In the genomic region with DNA sequence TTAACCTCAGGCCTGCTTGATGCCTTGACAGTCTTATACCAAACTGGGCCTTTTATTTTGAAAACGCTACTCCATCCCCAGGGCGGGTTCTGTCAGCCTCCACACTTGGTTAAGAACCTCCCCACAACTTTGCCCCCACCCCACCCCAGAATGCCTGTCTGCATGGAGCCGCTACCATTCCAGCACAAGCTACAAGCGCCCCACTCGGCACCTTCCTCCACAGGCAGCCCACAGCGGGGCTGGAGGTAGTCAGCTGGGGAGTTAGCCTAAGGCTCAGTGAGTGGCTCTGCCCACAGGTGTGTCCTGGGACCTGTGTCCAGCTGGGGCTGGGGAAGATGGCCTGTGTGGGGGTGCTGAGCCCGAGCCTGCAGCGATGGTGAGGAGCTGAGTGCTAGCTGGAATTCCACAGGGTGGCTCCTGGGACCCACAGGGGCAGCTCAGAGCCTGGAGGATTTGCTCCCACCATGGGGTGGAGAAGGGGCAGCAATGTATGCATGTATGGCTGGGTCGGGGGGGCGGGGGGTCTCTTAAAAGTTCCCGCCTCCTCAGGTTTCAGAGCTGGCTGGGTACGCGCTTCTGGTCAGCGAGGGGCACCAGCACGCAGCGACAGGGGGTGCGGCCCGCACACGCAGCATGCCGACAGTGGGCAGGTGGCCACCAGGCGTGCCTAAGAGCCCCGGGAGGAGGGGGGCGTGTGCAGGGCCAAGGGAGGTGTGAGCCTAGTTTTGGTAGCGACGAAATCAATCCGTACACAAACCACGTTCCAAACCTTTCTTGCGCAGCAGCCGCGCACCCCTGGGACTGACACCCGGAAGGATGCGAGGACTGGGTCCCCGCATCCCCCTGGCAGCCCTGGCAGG, we compare ENCODE assay signal across 8 cellular contexts. TPM values are rescaled to one million over a fixed set of nuclear protein-coding genes. Genes with fewer than 3 reads are reported as not detected.
DNase-seq lines count a peak whose midpoint lies in the region; ATAC-seq lines count a peak whose summit lies in the region.

No MANE protein-coding gene starts in this region.

- no peaks in the 10 kb centered on the region for H3K36me3 ChIP-seq in MG63
- no peaks in the 10 kb centered on the region for H3K36me3 ChIP-seq in duodenal mucosa (ENCODE audit: control insufficient read depth in 1 of 2, insufficient read depth in 2 of 2, low read length in 2 of 2)
- H3K36me3 ChIP-seq in mucosa of rectum (ENCODE audit: control insufficient read depth in 2 of 2, insufficient read depth in 2 of 2, low read length in 2 of 2) = no peaks in the 10 kb centered on the region

- peak; percentile 59 for DNase-seq in 8988T
- DNase-seq in MG63 = no peak
- no peak for DNase-seq in NCI-H2081 (lab: John Stamatoyannopoulos, UW)
- DNase-seq in activated effector memory CD4-positive, alpha-beta T cell treated with anti-CD3 and anti-CD28 coated beads, Interleukin-2, amount 50 U/mL, for 16 hours = no peak
- DNase-seq in dedifferentiated amniotic fluid mesenchymal stem cell (ENCODE audit: extremely low spot score) = no peak

- ATAC-seq in GM18909 (IDR thresholded peaks at IDR 0.05; ENCODE audit: poor library complexity, unreplicated experiment) = no peak

- peak overlapping the region; percentile 55 for H3K4me3 ChIP-seq in MG63
- H3K4me3 ChIP-seq in duodenal mucosa (ENCODE audit: low read depth in 1 of 2, low read length in 2 of 2) = peak overlapping the region; percentile 48 to 61
- H3K4me3 ChIP-seq in mucosa of rectum (ENCODE audit: low read length in 2 of 2) = peak overlapping the region; percentile 49 to 52

- H3K9me3 ChIP-seq in MG63 = no peaks in the 10 kb centered on the region
- no peaks in the 10 kb centered on the region for H3K9me3 ChIP-seq in duodenal mucosa (ENCODE audit: control insufficient read depth in 1 of 2, low read length in 2 of 2)
- H3K9me3 ChIP-seq in mucosa of rectum (ENCODE audit: control insufficient read depth in 2 of 2, low read length in 2 of 2) = no peaks in the 10 kb centered on the region

- peak overlapping the region in 1 of 2 donors; percentile 52 for H3K9ac ChIP-seq in duodenal mucosa (ENCODE audit: low read depth in 1 of 2, low read length in 2 of 2)
- peak overlapping the region in 1 of 2 donors; percentile 56 for H3K9ac ChIP-seq in mucosa of rectum (ENCODE audit: low read depth in 1 of 2, low read length in 2 of 2)

- H3K4me1 ChIP-seq in duodenal mucosa (ENCODE audit: control insufficient read depth in 1 of 2, insufficient read depth in 2 of 2, low read length in 2 of 2) (peaks cover 0 to 10% of the 10 kb centered on the region in 2 donors), mucosa of rectum (ENCODE audit: control insufficient read depth in 2 of 2, insufficient read depth in 2 of 2, low read length in 2 of 2) (peaks cover 0 to 8% of the 10 kb centered on the region in 2 donors)

- H3K27ac ChIP-seq in duodenal mucosa (ENCODE audit: low read depth, low read length) (peak overlapping the region; percentile 39), mucosa of rectum (ENCODE audit: low read depth in 2 of 2, low read length in 2 of 2) (peak overlapping the region; percentile 32 to 34)

- H3K27me3 ChIP-seq in MG63 = no peaks in the 10 kb centered on the region
- H3K27me3 ChIP-seq in duodenal mucosa (ENCODE audit: control insufficient read depth in 1 of 2, insufficient read depth in 2 of 2, low read length in 2 of 2) = peaks cover 5 to 13% of the 10 kb centered on the region in 2 donors
- H3K27me3 ChIP-seq in mucosa of rectum (ENCODE audit: control insufficient read depth in 2 of 2, insufficient read depth in 2 of 2, low read length in 2 of 2) = peaks cover 7 to 14% of the 10 kb centered on the region in 2 donors

RNA-seq across cellular contexts. Expression of gene ETNK2, which starts 0.9 kb away (rescaled TPM):
- 11.1 and 11.2 TPM in 2 replicates for total RNA-seq in MG63 (2014; rRNA removed; shearing (Covaris generic); ENCODE audit: low replicate concordance)

RNA-seq across cellular contexts. Expression of gene REN, which starts 15.2 kb away (rescaled TPM):
- total RNA-seq in MG63 (2014; rRNA removed; shearing (Covaris generic); ENCODE audit: low replicate concordance) = not detected in 2 replicates

RNA-seq across cellular contexts. Expression of gene KISS1, which starts 45.4 kb away (rescaled TPM):
- total RNA-seq in MG63 (2014; rRNA removed; shearing (Covaris generic); ENCODE audit: low replicate concordance) = not detected in 2 replicates
